In genomic region chr3:160163259-160163878, GRCh38 we compare ENCODE assay signal across 8 cellular contexts.
DNase-seq lines count a peak whose midpoint lies in the region; ATAC-seq and TF ChIP-seq lines count a peak whose summit lies in the region.

No MANE protein-coding gene starts in this region.

- TF ChIP-seq CTCF in heart right ventricle (IDR thresholded peaks at IDR 0.05), result peak in 8 of 9 donors; percentile 16 to 68 (median 52)
- peak in 1 of 2 donors; percentile 68 for TF ChIP-seq CTCF in right atrium auricular region (IDR thresholded peaks at IDR 0.05)
- peak; percentile 24 to 34 (median 31) for TF ChIP-seq CTCF in esophagus muscularis mucosa (IDR thresholded peaks at IDR 0.05)
- TF ChIP-seq CTCF in thoracic aorta (IDR thresholded peaks at IDR 0.05), result peak; percentile 44

- TF ChIP-seq POLR2A in esophagus muscularis mucosa (IDR thresholded peaks at IDR 0.05; ENCODE audit: low read depth), result no peak

- H3K27me3 ChIP-seq in heart right ventricle, result peaks cover 0 to 15% (median 0%) of the 10 kb centered on the region in 7 donors
- no peaks in the 10 kb centered on the region for H3K27me3 ChIP-seq in right atrium auricular region
- no peaks in the 10 kb centered on the region for H3K27me3 ChIP-seq in esophagus muscularis mucosa
- H3K27me3 ChIP-seq in thoracic aorta (replicated peaks; ENCODE audit: insufficient read depth), result no peaks in the 10 kb centered on the region

- H3K4me3 ChIP-seq in heart right ventricle (no peak overlapping the region), right atrium auricular region (no peak overlapping the region), esophagus muscularis mucosa (no peak overlapping the region), thoracic aorta (no peak overlapping the region)

- ATAC-seq in heart right ventricle (no peak), thoracic aorta (ENCODE audit: insufficient number of reproducible peaks, low FRiP score, low read depth) (no peak), HG03175 (IDR thresholded peaks at IDR 0.05; ENCODE audit: unreplicated experiment) (no peak)

- H3K27ac ChIP-seq in heart right ventricle, result no peak overlapping the region
- no peak overlapping the region for H3K27ac ChIP-seq in right atrium auricular region
- no peak overlapping the region for H3K27ac ChIP-seq in esophagus muscularis mucosa (replicated peaks in 1 of 4)
- H3K27ac ChIP-seq in thoracic aorta, result no peak overlapping the region

- H3K4me1 ChIP-seq in heart right ventricle (no peaks in the 10 kb centered on the region), right atrium auricular region (no peaks in the 10 kb centered on the region), esophagus muscularis mucosa (no peaks in the 10 kb centered on the region), thoracic aorta (ENCODE audit: control insufficient read depth in 1 of 2, low read depth in 2 of 2) (no peaks in the 10 kb centered on the region)

- DNase-seq in heart right ventricle, result no peak
- no peak for DNase-seq in right atrium auricular region (ENCODE audit: low spot score)
- peak; percentile 65 for DNase-seq in NCI-H82 treated with DMSO at 0.1 percent for 48 hours (lab: John Stamatoyannopoulos, UW; ENCODE audit: unreplicated experiment)
- DNase-seq in esophagus muscularis mucosa (ENCODE audit: extremely low spot score), result peak; percentile 14
- DNase-seq in thoracic aorta (ENCODE audit: low spot score), result no peak
- DNase-seq in activated gamma-delta T cell (lab: John Stamatoyannopoulos, UW), result no peak
- no peak for DNase-seq in amniotic stem cell (lab: John Stamatoyannopoulos, UW)

- no peaks in the 10 kb centered on the region for H3K9me3 ChIP-seq in heart right ventricle
- H3K9me3 ChIP-seq in right atrium auricular region, result no peaks in the 10 kb centered on the region
- no peaks in the 10 kb centered on the region for H3K9me3 ChIP-seq in esophagus muscularis mucosa
- no peaks in the 10 kb centered on the region for H3K9me3 ChIP-seq in thoracic aorta

- H3K36me3 ChIP-seq in heart right ventricle, result no peaks in the 10 kb centered on the region
- no peaks in the 10 kb centered on the region for H3K36me3 ChIP-seq in right atrium auricular region
- H3K36me3 ChIP-seq in esophagus muscularis mucosa, result no peaks in the 10 kb centered on the region
- no peaks in the 10 kb centered on the region for H3K36me3 ChIP-seq in thoracic aorta

- TF ChIP-seq EP300 in esophagus muscularis mucosa (IDR thresholded peaks at IDR 0.05), result no peak

- intact Hi-C loops in heart right ventricle (cut with DNase I) (loop anchor here in 9 of 10 donors (2.0 to 10.0 kb wide), 5 partner anchors 179 to 251 kb away; no protein-coding TSS in a partner anchor), esophagus muscularis mucosa (cut with DNase I) (loop anchor here (10.0 kb wide), 1 partner anchor 251 kb away; no protein-coding TSS in a partner anchor)

Comparison
In these comparisons a context has a peak if more than half of its experiments do, and no peak if none do; other contexts are left out.
1. DNase-seq: peak in NCI-H82 treated with DMSO at 0.1 percent for 48 hours (single experiment) and esophagus muscularis mucosa (single experiment); none in heart right ventricle (0 of 2), right atrium auricular region (single experiment), thoracic aorta (single experiment), activated gamma-delta T cell (single experiment) and amniotic stem cell (single experiment).